ENCODE assay signal across 1 cellular context in genomic region chr14:92106095-92106937, GRCh38.
A peak's percentile ranks its signal among the peaks of the same experiment; 100 is the strongest.
TF ChIP-seq lines count a peak whose summit lies in the region.

Gene ATXN3, minus strand, starts transcription at chr14:92106582. Its CDS starts 30 bp downstream, at chr14:92106552.

TF ChIP-seq in GM12878, 131 proteins besides CTCF, POLR2A, EP300 and RAD21 (continued from another document and continues in another):
- TF ChIP-seq ZNF687 (IDR thresholded peaks at IDR 0.05) (peak; percentile 66; the same call in 1 of the 2 replicates), NR2C1 (IDR thresholded peaks at IDR 0.05) (no peak), POLR2AphosphoS2 (IDR thresholded peaks at IDR 0.05; ENCODE audit: low read depth, low read length) (no peak; the same call in 1 of the 2 replicates), LARP7 (IDR thresholded peaks at IDR 0.05) (peak; percentile 57; the same call in 1 of the 2 replicates), CBX5 (IDR thresholded peaks at IDR 0.05; ENCODE audit: low read depth) (no peak), SMAD1 (IDR thresholded peaks at IDR 0.05; ENCODE audit: low read depth, partially characterized antibody) (no peak), KDM1A (IDR thresholded peaks at IDR 0.05; ENCODE audit: borderline replicate concordance) (no peak), MYC (IDR thresholded peaks at IDR 0.05; ENCODE audit: insufficient read depth, insufficient read length, insufficient replicate concordance, low read length, severe bottlenecking) (no peak), HSF1 (IDR thresholded peaks at IDR 0.05; ENCODE audit: low read depth, low read length) (no peak), SMAD5 (IDR thresholded peaks at IDR 0.05; ENCODE audit: low read depth) (no peak), TBL1XR1 (IDR thresholded peaks at IDR 0.05; ENCODE audit: low read depth, low read length) (no peak), REST (IDR thresholded peaks at IDR 0.05; ENCODE audit: low read depth, low read length) (no peak), ZNF24 (IDR thresholded peaks at IDR 0.05) (0 out of 2 replicates have a peak, but pooled peaks have one; percentile 5), ELK1 (IDR thresholded peaks at IDR 0.05; ENCODE audit: low read depth, low read length) (no peak), MTA2 (IDR thresholded peaks at IDR 0.05; ENCODE audit: low read depth) (peak; percentile 21; the same call in 1 of the 2 replicates), CREB1 (IDR thresholded peaks at IDR 0.05; ENCODE audit: low read depth) (peak; percentile 63; the same call in 1 of the 2 replicates), BHLHE40 (IDR thresholded peaks at IDR 0.05; ENCODE audit: borderline replicate concordance in 1 of 2, low read depth in 2 of 2, low read length in 1 of 2) (peak; percentile 84 to 87), EED (IDR thresholded peaks at IDR 0.05; ENCODE audit: low read depth) (no peak), ZNF217 (IDR thresholded peaks at IDR 0.05) (no peak), SRF (IDR thresholded peaks at IDR 0.05; ENCODE audit: low read depth in 2 of 2, low read length in 2 of 2) (no peak), ZZZ3 (IDR thresholded peaks at IDR 0.05; ENCODE audit: control insufficient read depth, insufficient read length, low read depth) (no peak), ATF7 (IDR thresholded peaks at IDR 0.05; ENCODE audit: low read depth) (no peak), RBBP5 (conservative IDR thresholded peaks at IDR 0.05) (no peak), IKZF1 (conservative IDR thresholded peaks at IDR 0.05) (peak; percentile 78), PML (IDR thresholded peaks at IDR 0.05; ENCODE audit: low read length) (no peak), NR2F1 (conservative IDR thresholded peaks at IDR 0.05) (no peak), IRF4 (IDR thresholded peaks at IDR 0.05; ENCODE audit: low read depth, low read length) (no peak), TCF7 (IDR thresholded peaks at IDR 0.05; ENCODE audit: borderline replicate concordance) (no peak), GATAD2B (conservative IDR thresholded peaks at IDR 0.05; ENCODE audit: low read depth) (peak; percentile 76), BMI1 (IDR thresholded peaks at IDR 0.05; ENCODE audit: borderline replicate concordance) (no peak), PKNOX1 (IDR thresholded peaks at IDR 0.05) (no peak), ZBTB40 (IDR thresholded peaks at IDR 0.05; ENCODE audit: borderline replicate concordance) (no peak), STAT3 (IDR thresholded peaks at IDR 0.05; ENCODE audit: low read depth, low read length) (no peak), BCL3 (IDR thresholded peaks at IDR 0.05; ENCODE audit: borderline replicate concordance, insufficient read depth, low read depth, low read length, poor library complexity, severe bottlenecking) (no peak), MLLT1 (IDR thresholded peaks at IDR 0.05) (0 out of 2 replicates have a peak, but pooled peaks have one; percentile 19), NKRF (conservative IDR thresholded peaks at IDR 0.05) (peak; percentile 82; the same call in 1 of the 2 replicates), SIN3A (IDR thresholded peaks at IDR 0.05; ENCODE audit: low read depth, low read length) (no peak; the same call in 1 of the 2 replicates), ZNF384 (IDR thresholded peaks at IDR 0.05; ENCODE audit: borderline replicate concordance, low read depth, low read length) (no peak), FOXK2 (IDR thresholded peaks at IDR 0.05) (no peak)
